Comparison of ENCODE assay signal across 1 cellular context in genomic region chr1:224644553-224645154, GRCh38.
TF ChIP-seq lines count a peak whose summit lies in the region.

No MANE protein-coding gene starts in this region.

TF ChIP-seq in K562, 482 proteins besides CTCF, POLR2A, EP300 and RAD21:
- TF ChIP-seq ZNF384 (IDR thresholded peaks at IDR 0.05; ENCODE audit: low read depth, low read length) (peak; percentile 74), AFF1 (IDR thresholded peaks at IDR 0.05; ENCODE audit: low read depth in 1 of 2, partially characterized antibody in 2 of 2) (no peak), HDAC2 (IDR thresholded peaks at IDR 0.05) (no peak), ZFPM2 (CRISPR knock-in tag; IDR thresholded peaks at IDR 0.05) (no peak), REST (CRISPR knock-in tag; IDR thresholded peaks at IDR 0.05; ENCODE audit: low read depth) (no peak), THAP12 (CRISPR knock-in tag; IDR thresholded peaks at IDR 0.05) (0 out of 2 replicates have a peak, but pooled peaks have one; percentile 11), TEAD1 (CRISPR knock-in tag; IDR thresholded peaks at IDR 0.05) (0 out of 4 replicates have a peak, but pooled peaks of 1 of the 2 experiments have one; percentile 30), BCL6 (CRISPR knock-in tag; IDR thresholded peaks at IDR 0.05) (no peak), SMARCC2 (IDR thresholded peaks at IDR 0.05; ENCODE audit: low read depth) (no peak), PHF8 (IDR thresholded peaks at IDR 0.05; ENCODE audit: borderline replicate concordance, low read length) (no peak), XRCC5 (IDR thresholded peaks at IDR 0.05; ENCODE audit: low read depth, low read length) (peak; percentile 30; the same call in 1 of the 2 replicates), DEAF1 (CRISPR knock-in tag; IDR thresholded peaks at IDR 0.05) (peak; percentile 29; the same call in 1 of the 2 replicates), ELF2 (CRISPR knock-in tag; IDR thresholded peaks at IDR 0.05) (no peak), RB1 (IDR thresholded peaks at IDR 0.05; ENCODE audit: low read depth) (peak; percentile 18; the same call in 1 of the 2 replicates), CXXC5 (CRISPR knock-in tag; IDR thresholded peaks at IDR 0.05) (peak; percentile 42; the same call in 1 of the 2 replicates), NR2C1 (IDR thresholded peaks at IDR 0.05) (peak; percentile 84), NR2C1 (tag; IDR thresholded peaks at IDR 0.05) (peak; percentile 90), ZNF561 (CRISPR knock-in tag; conservative IDR thresholded peaks at IDR 0.05) (no peak), TAF9B (IDR thresholded peaks at IDR 0.05; ENCODE audit: partially characterized antibody) (no peak), KLF16 (IDR thresholded peaks at IDR 0.05) (0 out of 2 replicates have a peak, but pooled peaks have one; percentile 7), SMC3 (conservative IDR thresholded peaks at IDR 0.05; ENCODE audit: insufficient read depth, low read depth, low read length) (peak; percentile 54; the same call in 1 of the 2 replicates), GABPB1 (CRISPR knock-in tag; IDR thresholded peaks at IDR 0.05) (no peak), SRSF1 (IDR thresholded peaks at IDR 0.05; ENCODE audit: low read depth, low read length) (no peak), MAFK (IDR thresholded peaks at IDR 0.05; ENCODE audit: low read length) (no peak; the same call in 1 of the 2 replicates), NR2C2 (CRISPR knock-in tag; IDR thresholded peaks at IDR 0.05) (peak; percentile 75), NR2C2 (tag; IDR thresholded peaks at IDR 0.05) (peak; percentile 90)
